Comparison of ENCODE assay signal across 8 cellular contexts in the genomic region with DNA sequence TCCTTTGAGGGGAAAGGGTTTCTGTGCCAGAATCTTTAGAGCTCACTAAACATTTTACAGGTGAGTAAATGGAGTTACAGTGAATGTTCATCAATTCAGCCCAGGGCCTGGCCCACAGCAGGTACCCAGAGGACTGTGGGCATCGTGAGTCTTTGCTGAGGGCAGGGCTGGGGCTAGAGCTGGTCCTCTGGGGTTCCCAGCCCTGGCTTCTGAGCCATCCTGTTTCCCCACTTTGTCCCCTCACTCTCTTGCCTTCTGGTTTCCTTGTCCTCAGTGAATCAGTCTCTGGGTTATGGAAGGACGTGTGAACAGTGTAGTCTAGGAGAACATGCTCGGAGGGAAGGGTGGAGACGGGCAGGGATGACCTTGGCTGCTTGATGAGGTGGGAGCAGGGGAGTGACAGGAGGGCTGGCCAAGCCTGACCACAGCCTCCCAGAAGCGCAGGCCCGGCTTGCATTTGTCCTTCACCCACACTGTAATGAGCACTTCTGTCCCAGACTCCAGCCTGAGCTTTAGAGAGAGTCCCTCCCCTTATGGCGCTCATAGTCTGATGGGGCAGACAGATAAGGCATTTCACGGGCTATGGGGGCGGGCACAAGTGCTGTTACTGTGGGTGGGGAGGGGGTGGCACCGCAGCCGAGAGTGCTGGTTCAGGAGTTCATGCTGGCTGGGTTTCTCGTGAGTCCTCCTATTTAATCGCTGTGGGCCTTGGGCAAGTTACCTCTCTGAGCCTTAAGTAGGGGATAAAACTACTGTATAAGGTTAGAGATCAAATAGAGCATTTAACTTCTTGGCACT. TPM values are rescaled to one million over a fixed set of nuclear protein-coding genes. Genes with fewer than 3 reads are reported as not detected.
DNase-seq lines count a peak whose midpoint lies in the region; ATAC-seq and TF ChIP-seq lines count a peak whose summit lies in the region.

No MANE protein-coding gene starts in this region.

- no peaks in the 10 kb centered on the region for H3K9me3 ChIP-seq in heart right ventricle
- H3K9me3 ChIP-seq in Caco-2: no peaks in the 10 kb centered on the region

- intact Hi-C loops in heart right ventricle (cut with DNase I): no loop called here
- intact Hi-C loops in Caco-2 (cut with micrococcal nuclease; ENCODE audit: unreplicated experiment): no loop called here

- no peak overlapping the region for H3K4me3 Mint-ChIP-seq in Caco-2 (ENCODE audit: unreplicated experiment)

- H3K27me3 ChIP-seq in heart right ventricle: no peaks in the 10 kb centered on the region
- no peaks in the 10 kb centered on the region for H3K27me3 ChIP-seq in Caco-2 (replicated peaks; ENCODE audit: control insufficient read depth, insufficient read depth, low read length)

- DNase-seq in HUDEP-2 (lab: John Stamatoyannopoulos, UW; ENCODE audit: unreplicated experiment in 76 of 76) (peak in 72 of 76 experiments; percentile 35 to 92 (median 70)), activated T-cell treated with anti-CD3 and anti-CD28 coated beads for 1 hour (ENCODE audit: low read depth) (peak; percentile 55), heart right ventricle (peak in 1 of 2 donors; percentile 50), NCI-H1930 (lab: John Stamatoyannopoulos, UW) (no peak), Caco-2 (no peak)
- peak; percentile 38 to 70 for DNase-seq in stimulated activated CD4-positive, alpha-beta T cell treated with anti-CD3 and anti-CD28 coated beads, Interleukin-1b, Interleukin-23, amount 100 ng/mL, for 4 hours (ENCODE audit: low read depth in 2 of 2)

- no TSS peak for BruUV-seq in Caco-2 (replicated peaks; lab: Mats Ljungman, UMichigan)

- H3K4me1 ChIP-seq in heart right ventricle (peaks cover 3 to 91% (median 48%) of the 10 kb centered on the region in 9 donors), Caco-2 (peaks cover 4% of the 10 kb centered on the region; the same call in 1 of the 2 replicates)

- no peaks in the 10 kb centered on the region for H3K27me3 Mint-ChIP-seq in Caco-2 (ENCODE audit: insufficient read depth, unreplicated experiment)

- H3K4me3 ChIP-seq in heart right ventricle (peak overlapping the region in 1 of 10 donors; percentile 9), Caco-2 (ENCODE audit: low read depth, low read length) (no peak overlapping the region)

- 71 to 74% methylated on average over 13 of the region's 13 CpGs for WGBS in heart right ventricle, 2 donors

- peak overlapping the region in 5 of 10 donors; percentile 29 to 91 (median 55) for H3K27ac ChIP-seq in heart right ventricle

- H3K4me1 Mint-ChIP-seq in Caco-2 (ENCODE audit: low read depth, unreplicated experiment): peaks cover 24% of the 10 kb centered on the region

- H3K36me3 Mint-ChIP-seq in Caco-2 (ENCODE audit: insufficient read depth, unreplicated experiment): peaks cover 40% of the 10 kb centered on the region

- no peak overlapping the region for H3K27ac Mint-ChIP-seq in Caco-2 (ENCODE audit: unreplicated experiment)

- CTCF ChIA-PET in Caco-2 (lab: Charles Lee): interaction anchor here (0.6 kb wide), 3 partner anchors 15 to 341 kb away, joined by 3 to 4 read pairs (median 3); no protein-coding TSS in a partner anchor

- POLR2A ChIA-PET in Caco-2 (lab: Charles Lee): no interaction called here

- peaks cover 2% of the 10 kb centered on the region for H3K9me3 Mint-ChIP-seq in Caco-2 (ENCODE audit: unreplicated experiment)

- TF ChIP-seq CTCF in heart right ventricle (IDR thresholded peaks at IDR 0.05) (no peak), Caco-2 (IDR thresholded peaks at IDR 0.05; ENCODE audit: insufficient read depth in 1 of 2, low read depth in 1 of 2, low read length in 1 of 2, severe bottlenecking in 1 of 2, unreplicated experiment in 1 of 2) (no peak)

- H3K36me3 ChIP-seq in heart right ventricle (peaks cover 0 to 36% (median 12%) of the 10 kb centered on the region in 9 donors), Caco-2 (ENCODE audit: control insufficient read depth, insufficient read depth, low read length) (no peaks in the 10 kb centered on the region)

- ATAC-seq in heart right ventricle (peak in 7 of 8 donors; percentile 19 to 53 (median 44)), GM19023 (IDR thresholded peaks at IDR 0.05; ENCODE audit: unreplicated experiment) (no peak), GM21423 (IDR thresholded peaks at IDR 0.05; ENCODE audit: unreplicated experiment) (no peak)

RNA-seq across cellular contexts. Expression of gene TBC1D14, which starts 17.3 kb away (rescaled TPM):
- 10 to 100 TPM; 31.5 to 43.7 (median 33.5) TPM for total RNA-seq in heart right ventricle
- polyA plus RNA-seq in heart right ventricle: 10 to 100 TPM; 10.5 to 14.2 TPM
- total RNA-seq in Caco-2 (2022): 54.0 and 57.6 TPM in 2 replicates

Comparison
In these comparisons a context has a peak if more than half of its experiments do, and no peak if none do; other contexts are left out.
1. DNase-seq: peak in HUDEP-2 (72 of 76), activated T-cell treated with anti-CD3 and anti-CD28 coated beads for 1 hour (single experiment) and stimulated activated CD4-positive, alpha-beta T cell treated with anti-CD3 and anti-CD28 coated beads, Interleukin-1b, Interleukin-23, amount 100 ng/mL, for 4 hours (2 of 2); none in NCI-H1930 (0 of 2) and Caco-2 (0 of 2).
2. ATAC-seq: peak in heart right ventricle (7 of 8); none in GM19023 (single experiment) and GM21423 (single experiment).